In the genomic region with DNA sequence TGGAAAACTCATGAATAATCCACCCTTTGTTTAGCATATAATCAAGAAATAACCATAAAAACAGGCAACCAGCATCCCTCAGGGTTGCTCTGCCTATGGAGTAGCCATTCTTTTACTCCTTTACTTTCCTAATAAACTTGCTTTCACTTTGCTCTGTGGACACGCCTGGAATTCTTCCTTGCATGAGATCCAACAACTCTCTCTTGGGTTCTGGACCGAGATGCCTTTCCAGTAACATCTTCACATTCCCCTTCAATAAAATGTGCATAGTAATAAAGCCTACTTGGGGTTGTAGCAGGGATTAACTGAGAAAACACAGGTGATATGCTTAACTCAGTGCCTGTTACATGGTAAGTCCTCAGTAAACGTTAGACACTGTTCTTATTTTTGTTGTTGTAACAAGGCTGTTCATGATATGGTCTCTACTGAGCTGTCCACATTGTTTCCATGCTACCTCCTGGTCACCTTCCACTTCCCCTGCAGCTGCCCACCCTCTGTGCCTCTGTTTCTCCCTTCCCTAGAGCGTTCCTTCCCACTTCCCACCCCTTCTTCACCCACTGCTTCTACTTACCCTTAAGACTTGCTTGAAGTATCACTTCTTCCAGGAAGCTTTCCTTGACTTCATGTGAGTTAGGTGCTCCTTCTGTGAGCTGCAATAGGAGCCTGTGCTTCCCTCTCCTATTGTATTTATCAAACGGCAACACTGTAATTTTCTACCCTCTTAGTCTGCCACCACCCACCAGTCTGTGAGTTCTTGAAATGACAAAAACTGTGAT, we compare ENCODE assay signal across 2 cellular contexts.
TF ChIP-seq lines count a peak whose summit lies in the region.

No MANE protein-coding gene starts in this region.

TF ChIP-seq in A549, 52 proteins besides CTCF, POLR2A, EP300 and RAD21 (continued from another document):
- TF ChIP-seq, protein P1, sequence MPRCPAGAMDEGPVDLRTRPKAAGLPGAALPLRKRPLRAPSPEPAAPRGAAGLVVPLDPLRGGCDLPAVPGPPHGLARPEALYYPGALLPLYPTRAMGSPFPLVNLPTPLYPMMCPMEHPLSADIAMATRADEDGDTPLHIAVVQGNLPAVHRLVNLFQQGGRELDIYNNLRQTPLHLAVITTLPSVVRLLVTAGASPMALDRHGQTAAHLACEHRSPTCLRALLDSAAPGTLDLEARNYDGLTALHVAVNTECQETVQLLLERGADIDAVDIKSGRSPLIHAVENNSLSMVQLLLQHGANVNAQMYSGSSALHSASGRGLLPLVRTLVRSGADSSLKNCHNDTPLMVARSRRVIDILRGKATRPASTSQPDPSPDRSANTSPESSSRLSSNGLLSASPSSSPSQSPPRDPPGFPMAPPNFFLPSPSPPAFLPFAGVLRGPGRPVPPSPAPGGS (IDR thresholded peaks at IDR 0.05), result no peak
- no peak for TF ChIP-seq CEBPB (IDR thresholded peaks at IDR 0.05)
- TF ChIP-seq NPAS2 (CRISPR knock-in tag; IDR thresholded peaks at IDR 0.05; ENCODE audit: borderline replicate concordance), result no peak
- TF ChIP-seq, protein P2, sequence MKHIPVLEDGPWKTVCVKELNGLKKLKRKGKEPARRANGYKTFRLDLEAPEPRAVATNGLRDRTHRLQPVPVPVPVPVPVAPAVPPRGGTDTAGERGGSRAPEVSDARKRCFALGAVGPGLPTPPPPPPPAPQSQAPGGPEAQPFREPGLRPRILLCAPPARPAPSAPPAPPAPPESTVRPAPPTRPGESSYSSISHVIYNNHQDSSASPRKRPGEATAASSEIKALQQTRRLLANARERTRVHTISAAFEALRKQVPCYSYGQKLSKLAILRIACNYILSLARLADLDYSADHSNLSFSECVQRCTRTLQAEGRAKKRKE (CRISPR knock-in tag; IDR thresholded peaks at IDR 0.05; ENCODE audit: low read depth), result no peak
- no peak for TF ChIP-seq NFE2L2 (conservative IDR thresholded peaks at IDR 0.05; ENCODE audit: low read length)
- no peak for TF ChIP-seq SREBF2 (IDR thresholded peaks at IDR 0.05)
- TF ChIP-seq KDM1A (IDR thresholded peaks at IDR 0.05; ENCODE audit: low read depth), result no peak
- TF ChIP-seq, protein P3, sequence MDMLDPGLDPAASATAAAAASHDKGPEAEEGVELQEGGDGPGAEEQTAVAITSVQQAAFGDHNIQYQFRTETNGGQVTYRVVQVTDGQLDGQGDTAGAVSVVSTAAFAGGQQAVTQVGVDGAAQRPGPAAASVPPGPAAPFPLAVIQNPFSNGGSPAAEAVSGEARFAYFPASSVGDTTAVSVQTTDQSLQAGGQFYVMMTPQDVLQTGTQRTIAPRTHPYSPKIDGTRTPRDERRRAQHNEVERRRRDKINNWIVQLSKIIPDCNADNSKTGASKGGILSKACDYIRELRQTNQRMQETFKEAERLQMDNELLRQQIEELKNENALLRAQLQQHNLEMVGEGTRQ (IDR thresholded peaks at IDR 0.05), result no peak
- no peak for TF ChIP-seq SMC3 (IDR thresholded peaks at IDR 0.05)
TF ChIP-seq in A549: peak in this region for 0.

TF ChIP-seq in K562, 482 proteins besides CTCF, POLR2A, EP300 and RAD21 (continued from another document):
- TF ChIP-seq, protein P4, sequence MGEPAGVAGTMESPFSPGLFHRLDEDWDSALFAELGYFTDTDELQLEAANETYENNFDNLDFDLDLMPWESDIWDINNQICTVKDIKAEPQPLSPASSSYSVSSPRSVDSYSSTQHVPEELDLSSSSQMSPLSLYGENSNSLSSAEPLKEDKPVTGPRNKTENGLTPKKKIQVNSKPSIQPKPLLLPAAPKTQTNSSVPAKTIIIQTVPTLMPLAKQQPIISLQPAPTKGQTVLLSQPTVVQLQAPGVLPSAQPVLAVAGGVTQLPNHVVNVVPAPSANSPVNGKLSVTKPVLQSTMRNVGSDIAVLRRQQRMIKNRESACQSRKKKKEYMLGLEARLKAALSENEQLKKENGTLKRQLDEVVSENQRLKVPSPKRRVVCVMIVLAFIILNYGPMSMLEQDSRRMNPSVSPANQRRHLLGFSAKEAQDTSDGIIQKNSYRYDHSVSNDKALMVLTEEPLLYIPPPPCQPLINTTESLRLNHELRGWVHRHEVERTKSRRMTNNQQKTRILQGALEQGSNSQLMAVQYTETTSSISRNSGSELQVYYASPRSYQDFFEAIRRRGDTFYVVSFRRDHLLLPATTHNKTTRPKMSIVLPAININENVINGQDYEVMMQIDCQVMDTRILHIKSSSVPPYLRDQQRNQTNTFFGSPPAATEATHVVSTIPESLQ (CRISPR knock-in tag; IDR thresholded peaks at IDR 0.05), result no peak
- TF ChIP-seq ZFP36 (IDR thresholded peaks at IDR 0.05; ENCODE audit: low read depth, low read length, partially characterized antibody), result peak; percentile 65
- no peak for TF ChIP-seq SAFB (IDR thresholded peaks at IDR 0.05; ENCODE audit: borderline replicate concordance, low read depth, low read length)
- no peak for TF ChIP-seq GATAD2A (IDR thresholded peaks at IDR 0.05)
- no peak for TF ChIP-seq SMC3 (conservative IDR thresholded peaks at IDR 0.05; ENCODE audit: insufficient read depth, low read depth, low read length)
